In the genomic region with DNA sequence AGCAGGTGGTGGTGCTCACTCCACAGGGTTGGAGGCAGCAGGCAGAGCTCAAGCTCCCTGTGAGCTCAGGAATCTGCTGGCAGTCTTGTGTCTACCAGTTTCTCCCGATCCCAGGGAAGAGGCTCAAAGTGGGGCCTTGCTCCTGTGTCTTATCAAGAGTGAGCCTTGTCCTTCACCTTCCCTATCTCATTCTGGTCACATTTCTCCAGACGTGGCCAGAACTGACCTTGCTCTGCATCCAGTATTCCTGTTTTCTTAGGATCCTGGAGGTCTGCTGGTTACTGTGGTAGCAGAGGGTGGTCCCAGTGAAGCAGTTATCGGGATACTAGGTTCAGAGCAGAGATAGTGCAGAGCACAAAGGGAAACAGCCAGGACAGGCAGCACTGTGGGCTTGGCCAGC, we compare ENCODE assay signal across 1 cellular context.
TF ChIP-seq lines count a peak whose summit lies in the region.

No MANE protein-coding gene starts in this region.

TF ChIP-seq in GM23338, 12 proteins besides CTCF, POLR2A, EP300 and RAD21 (continued from another document):
- TF ChIP-seq, protein P1, sequence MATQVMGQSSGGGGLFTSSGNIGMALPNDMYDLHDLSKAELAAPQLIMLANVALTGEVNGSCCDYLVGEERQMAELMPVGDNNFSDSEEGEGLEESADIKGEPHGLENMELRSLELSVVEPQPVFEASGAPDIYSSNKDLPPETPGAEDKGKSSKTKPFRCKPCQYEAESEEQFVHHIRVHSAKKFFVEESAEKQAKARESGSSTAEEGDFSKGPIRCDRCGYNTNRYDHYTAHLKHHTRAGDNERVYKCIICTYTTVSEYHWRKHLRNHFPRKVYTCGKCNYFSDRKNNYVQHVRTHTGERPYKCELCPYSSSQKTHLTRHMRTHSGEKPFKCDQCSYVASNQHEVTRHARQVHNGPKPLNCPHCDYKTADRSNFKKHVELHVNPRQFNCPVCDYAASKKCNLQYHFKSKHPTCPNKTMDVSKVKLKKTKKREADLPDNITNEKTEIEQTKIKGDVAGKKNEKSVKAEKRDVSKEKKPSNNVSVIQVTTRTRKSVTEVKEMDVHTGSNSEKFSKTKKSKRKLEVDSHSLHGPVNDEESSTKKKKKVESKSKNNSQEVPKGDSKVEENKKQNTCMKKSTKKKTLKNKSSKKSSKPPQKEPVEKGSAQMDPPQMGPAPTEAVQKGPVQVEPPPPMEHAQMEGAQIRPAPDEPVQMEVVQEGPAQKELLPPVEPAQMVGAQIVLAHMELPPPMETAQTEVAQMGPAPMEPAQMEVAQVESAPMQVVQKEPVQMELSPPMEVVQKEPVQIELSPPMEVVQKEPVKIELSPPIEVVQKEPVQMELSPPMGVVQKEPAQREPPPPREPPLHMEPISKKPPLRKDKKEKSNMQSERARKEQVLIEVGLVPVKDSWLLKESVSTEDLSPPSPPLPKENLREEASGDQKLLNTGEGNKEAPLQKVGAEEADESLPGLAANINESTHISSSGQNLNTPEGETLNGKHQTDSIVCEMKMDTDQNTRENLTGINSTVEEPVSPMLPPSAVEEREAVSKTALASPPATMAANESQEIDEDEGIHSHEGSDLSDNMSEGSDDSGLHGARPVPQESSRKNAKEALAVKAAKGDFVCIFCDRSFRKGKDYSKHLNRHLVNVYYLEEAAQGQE (IDR thresholded peaks at IDR 0.05; ENCODE audit: unreplicated experiment): no peak
- TF ChIP-seq, protein P2, sequence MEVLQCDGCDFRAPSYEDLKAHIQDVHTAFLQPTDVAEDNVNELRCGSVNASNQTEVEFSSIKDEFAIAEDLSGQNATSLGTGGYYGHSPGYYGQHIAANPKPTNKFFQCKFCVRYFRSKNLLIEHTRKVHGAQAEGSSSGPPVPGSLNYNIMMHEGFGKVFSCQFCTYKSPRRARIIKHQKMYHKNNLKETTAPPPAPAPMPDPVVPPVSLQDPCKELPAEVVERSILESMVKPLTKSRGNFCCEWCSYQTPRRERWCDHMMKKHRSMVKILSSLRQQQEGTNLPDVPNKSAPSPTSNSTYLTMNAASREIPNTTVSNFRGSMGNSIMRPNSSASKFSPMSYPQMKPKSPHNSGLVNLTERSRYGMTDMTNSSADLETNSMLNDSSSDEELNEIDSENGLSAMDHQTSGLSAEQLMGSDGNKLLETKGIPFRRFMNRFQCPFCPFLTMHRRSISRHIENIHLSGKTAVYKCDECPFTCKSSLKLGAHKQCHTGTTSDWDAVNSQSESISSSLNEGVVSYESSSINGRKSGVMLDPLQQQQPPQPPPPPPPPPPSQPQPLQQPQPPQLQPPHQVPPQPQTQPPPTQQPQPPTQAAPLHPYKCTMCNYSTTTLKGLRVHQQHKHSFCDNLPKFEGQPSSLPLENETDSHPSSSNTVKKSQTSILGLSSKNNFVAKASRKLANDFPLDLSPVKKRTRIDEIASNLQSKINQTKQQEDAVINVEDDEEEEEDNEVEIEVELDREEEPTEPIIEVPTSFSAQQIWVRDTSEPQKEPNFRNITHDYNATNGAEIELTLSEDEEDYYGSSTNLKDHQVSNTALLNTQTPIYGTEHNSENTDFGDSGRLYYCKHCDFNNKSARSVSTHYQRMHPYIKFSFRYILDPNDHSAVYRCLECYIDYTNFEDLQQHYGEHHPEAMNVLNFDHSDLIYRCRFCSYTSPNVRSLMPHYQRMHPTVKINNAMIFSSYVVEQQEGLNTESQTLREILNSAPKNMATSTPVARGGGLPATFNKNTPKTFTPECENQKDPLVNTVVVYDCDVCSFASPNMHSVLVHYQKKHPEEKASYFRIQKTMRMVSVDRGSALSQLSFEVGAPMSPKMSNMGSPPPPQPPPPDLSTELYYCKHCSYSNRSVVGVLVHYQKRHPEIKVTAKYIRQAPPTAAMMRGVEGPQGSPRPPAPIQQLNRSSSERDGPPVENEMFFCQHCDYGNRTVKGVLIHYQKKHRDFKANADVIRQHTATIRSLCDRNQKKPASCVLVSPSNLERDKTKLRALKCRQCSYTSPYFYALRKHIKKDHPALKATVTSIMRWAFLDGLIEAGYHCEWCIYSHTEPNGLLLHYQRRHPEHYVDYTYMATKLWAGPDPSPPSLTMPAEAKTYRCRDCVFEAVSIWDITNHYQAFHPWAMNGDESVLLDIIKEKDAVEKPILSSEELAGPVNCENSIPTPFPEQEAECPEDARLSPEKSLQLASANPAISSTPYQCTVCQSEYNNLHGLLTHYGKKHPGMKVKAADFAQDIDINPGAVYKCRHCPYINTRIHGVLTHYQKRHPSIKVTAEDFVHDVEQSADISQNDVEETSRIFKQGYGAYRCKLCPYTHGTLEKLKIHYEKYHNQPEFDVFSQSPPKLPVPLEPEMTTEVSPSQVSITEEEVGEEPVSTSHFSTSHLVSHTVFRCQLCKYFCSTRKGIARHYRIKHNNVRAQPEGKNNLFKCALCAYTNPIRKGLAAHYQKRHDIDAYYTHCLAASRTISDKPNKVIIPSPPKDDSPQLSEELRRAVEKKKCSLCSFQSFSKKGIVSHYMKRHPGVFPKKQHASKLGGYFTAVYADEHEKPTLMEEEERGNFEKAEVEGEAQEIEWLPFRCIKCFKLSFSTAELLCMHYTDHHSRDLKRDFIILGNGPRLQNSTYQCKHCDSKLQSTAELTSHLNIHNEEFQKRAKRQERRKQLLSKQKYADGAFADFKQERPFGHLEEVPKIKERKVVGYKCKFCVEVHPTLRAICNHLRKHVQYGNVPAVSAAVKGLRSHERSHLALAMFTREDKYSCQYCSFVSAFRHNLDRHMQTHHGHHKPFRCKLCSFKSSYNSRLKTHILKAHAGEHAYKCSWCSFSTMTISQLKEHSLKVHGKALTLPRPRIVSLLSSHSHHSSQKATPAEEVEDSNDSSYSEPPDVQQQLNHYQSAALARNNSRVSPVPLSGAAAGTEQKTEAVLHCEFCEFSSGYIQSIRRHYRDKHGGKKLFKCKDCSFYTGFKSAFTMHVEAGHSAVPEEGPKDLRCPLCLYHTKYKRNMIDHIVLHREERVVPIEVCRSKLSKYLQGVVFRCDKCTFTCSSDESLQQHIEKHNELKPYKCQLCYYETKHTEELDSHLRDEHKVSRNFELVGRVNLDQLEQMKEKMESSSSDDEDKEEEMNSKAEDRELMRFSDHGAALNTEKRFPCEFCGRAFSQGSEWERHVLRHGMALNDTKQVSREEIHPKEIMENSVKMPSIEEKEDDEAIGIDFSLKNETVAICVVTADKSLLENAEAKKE (CRISPR knock-in tag; IDR thresholded peaks at IDR 0.05): no peak
- no peak for TF ChIP-seq CREB1 (CRISPR knock-in tag; IDR thresholded peaks at IDR 0.05; ENCODE audit: low read depth)
- no peak for TF ChIP-seq STAT1 (IDR thresholded peaks at IDR 0.05; ENCODE audit: unreplicated experiment)
- TF ChIP-seq JUNB (IDR thresholded peaks at IDR 0.05; ENCODE audit: unreplicated experiment): no peak
- no peak for TF ChIP-seq ZNF331 (CRISPR knock-in tag; IDR thresholded peaks at IDR 0.05; ENCODE audit: low read depth)
- no peak for TF ChIP-seq ZNF114 (CRISPR knock-in tag; IDR thresholded peaks at IDR 0.05)
TF ChIP-seq in GM23338: peak in this region for 0.
